In the genomic region with DNA sequence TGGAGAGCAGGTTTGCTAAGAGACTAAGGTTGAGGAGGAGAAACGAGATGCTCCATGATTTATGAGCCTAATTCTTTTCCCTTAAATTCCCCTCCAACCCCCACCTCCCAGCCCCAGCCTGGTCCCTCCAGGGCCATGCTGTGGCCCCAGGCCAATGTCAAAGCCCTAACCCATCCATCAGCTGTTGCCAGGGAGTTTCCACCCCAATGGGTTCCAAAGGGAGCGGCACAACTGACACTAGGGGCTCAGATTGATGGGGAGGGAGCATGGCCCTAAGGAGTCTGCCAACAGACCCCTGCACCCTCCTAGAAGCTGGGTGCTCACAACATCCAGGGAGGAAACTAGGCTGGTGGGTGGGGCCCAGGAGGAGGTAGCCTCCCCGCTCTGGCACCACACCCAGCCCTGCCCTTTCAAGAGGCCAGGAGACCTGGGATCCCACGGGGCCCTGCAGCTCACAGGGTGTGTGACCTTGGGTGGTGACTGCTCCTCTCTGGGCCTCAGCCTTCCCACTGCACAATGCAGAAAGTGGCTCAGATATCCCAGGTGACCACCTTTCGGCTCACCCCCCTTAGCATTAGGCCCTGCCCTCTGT, we compare ENCODE assay signal across 13 cellular contexts. TPM values are rescaled to one million over a fixed set of nuclear protein-coding genes. Genes with fewer than 3 reads are reported as not detected.
A peak's percentile ranks its signal among the peaks of the same experiment; 100 is the strongest.
DNase-seq lines count a peak whose midpoint lies in the region; ATAC-seq and TF ChIP-seq lines count a peak whose summit lies in the region.
"Had no signal": no experiment of that assay in that cellular context is flagged by ENCODE, and none has a peak within 500 bp of the region (broad histone marks: within the 10 kb centered on the region; RNA-seq: fewer than 3 reads in every experiment).

No MANE protein-coding gene starts in this region.

- ATAC-seq in left cardiac atrium (peak in 1 of 2 donors; percentile 3), HG02588 (IDR thresholded peaks at IDR 0.05; ENCODE audit: unreplicated experiment) (no peak), HG02798 (IDR thresholded peaks at IDR 0.05; ENCODE audit: poor library complexity, unreplicated experiment) (no peak)
- ATAC-seq: naive thymus-derived CD8-positive, alpha-beta T cell had no signal

- WGBS in ovary, 3 donors = 49 to 60% (median 55%) methylated on average over 5 of the region's 5 CpGs

- H3K27ac Mint-ChIP-seq in activated naive CD8-positive, alpha-beta T cell treated with anti-CD3 and anti-CD28 coated beads for 36 hours = no peak overlapping the region
- H3K27ac Mint-ChIP-seq: naive thymus-derived CD8-positive, alpha-beta T cell had no signal

- H3K36me3 ChIP-seq in WERI-Rb-1 (peaks cover 5% of the 10 kb centered on the region), ovary (no peaks in the 10 kb centered on the region)

- H3K9me3 ChIP-seq in WERI-Rb-1 (ENCODE audit: severe bottlenecking) (no peaks in the 10 kb centered on the region), ovary (no peaks in the 10 kb centered on the region)

- H3K4me1 ChIP-seq in ovary (ENCODE audit: insufficient read depth) = peaks cover 61% of the 10 kb centered on the region

- H3K27me3 Mint-ChIP-seq in activated naive CD8-positive, alpha-beta T cell treated with anti-CD3 and anti-CD28 coated beads for 36 hours = no peaks in the 10 kb centered on the region
- H3K27me3 Mint-ChIP-seq: naive thymus-derived CD8-positive, alpha-beta T cell had no signal

- H3K27ac ChIP-seq in WERI-Rb-1 (peak overlapping the region; percentile 94), ovary (peak overlapping the region; percentile 71 to 73)

- no peaks in the 10 kb centered on the region for H3K36me3 Mint-ChIP-seq in activated naive CD8-positive, alpha-beta T cell treated with anti-CD3 and anti-CD28 coated beads for 36 hours
- H3K36me3 Mint-ChIP-seq: naive thymus-derived CD8-positive, alpha-beta T cell had no signal

- H3K4me1 Mint-ChIP-seq in activated naive CD8-positive, alpha-beta T cell treated with anti-CD3 and anti-CD28 coated beads for 36 hours = no peaks in the 10 kb centered on the region

- TF ChIP-seq POLR2A in ovary (IDR thresholded peaks at IDR 0.05) = no peak

- H3K9me3 Mint-ChIP-seq in activated naive CD8-positive, alpha-beta T cell treated with anti-CD3 and anti-CD28 coated beads for 36 hours = no peaks in the 10 kb centered on the region
- H3K9me3 Mint-ChIP-seq: naive thymus-derived CD8-positive, alpha-beta T cell had no signal

- no peak overlapping the region for H3K4me3 ChIP-seq in WERI-Rb-1 (ENCODE audit: low read depth, low read length)
- no peak overlapping the region for H3K4me3 ChIP-seq in ovary

- DNase-seq in A172 (ENCODE audit: low spot score) (peak; percentile 45), WERI-Rb-1 (no peak), left cardiac atrium (peak; percentile 28), ovary (peak in 1 of 5 donors; percentile 32), DMS53 (lab: John Stamatoyannopoulos, UW) (no peak)
- DNase-seq in activated naive CD8-positive, alpha-beta T cell treated with anti-CD3 and anti-CD28 coated beads for 36 hours = no peak
- DNase-seq: activated CD4-positive, alpha-beta T cell treated with anti-CD3 and anti-CD28 coated beads for 4 hours; activated effector memory CD4-positive, alpha-beta T cell treated with anti-CD3 and anti-CD28 coated beads, Interleukin-2, amount 50 U/mL, for 16 hours; central memory CD4-positive, alpha-beta T cell; naive thymus-derived CD8-positive, alpha-beta T cell; NCI-H2171 treated with DMSO at 0.1 percent for 48 hours had no signal

- no peak for TF ChIP-seq CTCF in WERI-Rb-1 (IDR thresholded peaks at IDR 0.05; ENCODE audit: low read depth, low read length)
- no peak for TF ChIP-seq CTCF in ovary (IDR thresholded peaks at IDR 0.05)

- no peaks in the 10 kb centered on the region for H3K27me3 ChIP-seq in WERI-Rb-1 (ENCODE audit: insufficient read depth, low read depth, severe bottlenecking)
- no peaks in the 10 kb centered on the region for H3K27me3 ChIP-seq in ovary

- TF ChIP-seq EP300 in ovary (IDR thresholded peaks at IDR 0.05) = no peak

- intact Hi-C loops in left cardiac atrium (cut with DNase I) (no loop called here), ovary (cut with DNase I) (no loop called here)

- no peak overlapping the region for H3K4me3 Mint-ChIP-seq in activated naive CD8-positive, alpha-beta T cell treated with anti-CD3 and anti-CD28 coated beads for 36 hours
- H3K4me3 Mint-ChIP-seq: naive thymus-derived CD8-positive, alpha-beta T cell had no signal

RNA-seq across cellular contexts. Expression of gene AHDC1, which starts 12.9 kb away (rescaled TPM):
- 3.4 and 7.6 TPM in 2 replicates for total RNA-seq in A172 (2014; rRNA removed; shearing (Covaris generic))
- total RNA-seq in left cardiac atrium (10 to 100 TPM; 37.6 to 39.1 TPM), ovary (100 to 1,000 TPM in 3 of 7 donors, 10 to 100 TPM in 4; 11.3 to 159 (median 91.2) TPM)
- 10 to 100 TPM; 11.2 to 33.2 TPM for polyA plus RNA-seq in ovary
- 10 to 100 TPM; 10.0 to 12.0 TPM for total RNA-seq in activated naive CD8-positive, alpha-beta T cell treated with anti-CD3 and anti-CD28 coated beads for 36 hours

RNA-seq across cellular contexts. Expression of gene FGR, which starts 44.0 kb away (rescaled TPM):
- not detected in 2 replicates for total RNA-seq in A172 (2014; rRNA removed; shearing (Covaris generic))
- total RNA-seq in left cardiac atrium (10 to 100 TPM in 1 of 2 donors, 1 to 10 TPM in 1; 8.6 to 10.7 TPM), ovary (10 to 100 TPM in 1 of 7 donors, 1 to 10 TPM in 6; 1.1 to 14.1 (median 4.2) TPM)
- 1 to 10 TPM; 4.2 to 6.8 TPM for polyA plus RNA-seq in ovary
- under 1 TPM; 0.30 to 0.35 TPM for total RNA-seq in activated naive CD8-positive, alpha-beta T cell treated with anti-CD3 and anti-CD28 coated beads for 36 hours

Comparison
In these comparisons a context has a peak if more than half of its experiments do, and no peak if none do; other contexts are left out.
1. DNase-seq: peak in A172 (single experiment) and left cardiac atrium (single experiment); none in WERI-Rb-1 (single experiment), DMS53 (single experiment) and activated naive CD8-positive, alpha-beta T cell treated with anti-CD3 and anti-CD28 coated beads for 36 hours (single experiment).